8 cellular contexts compared by ENCODE assay signal in genomic region chr14:69711471-69712216, GRCh38. TPM values are rescaled to one million over a fixed set of nuclear protein-coding genes. Genes with fewer than 3 reads are reported as not detected.
DNase-seq lines count a peak whose midpoint lies in the region; ATAC-seq and TF ChIP-seq lines count a peak whose summit lies in the region.

No MANE protein-coding gene starts in this region.

- peaks cover 30% of the 10 kb centered on the region for H3K4me1 Mint-ChIP-seq in CD8-positive, alpha-beta T cell (ENCODE audit: low read depth)

- no peak overlapping the region for H3K4me3 ChIP-seq in CD8-positive, alpha-beta T cell (ENCODE audit: low read depth, low read length)
- H3K4me3 ChIP-seq in parathyroid adenoma (ENCODE audit: low read depth, low read length): no peak overlapping the region

- peaks cover 32% of the 10 kb centered on the region for H3K36me3 ChIP-seq in CD8-positive, alpha-beta T cell (ENCODE audit: insufficient read depth, low read length)
- no peaks in the 10 kb centered on the region for H3K36me3 ChIP-seq in parathyroid adenoma (ENCODE audit: control insufficient read depth, insufficient read depth, low read length)

- H2AFZ ChIP-seq in parathyroid adenoma: peak overlapping the region; percentile 52

- POLR2A ChIA-PET in CD8-positive, alpha-beta T cell (lab: Charles Lee): no interaction called here

- no peaks in the 10 kb centered on the region for H3K27me3 ChIP-seq in CD8-positive, alpha-beta T cell (ENCODE audit: insufficient read depth, low read length)
- H3K27me3 ChIP-seq in parathyroid adenoma (ENCODE audit: control insufficient read depth, insufficient read depth, low read length): no peaks in the 10 kb centered on the region

- no peak overlapping the region for H3K4me3 Mint-ChIP-seq in CD8-positive, alpha-beta T cell

- intact Hi-C loops in CD8-positive, alpha-beta T cell (cut with DNase I, micrococcal nuclease): no loop called here

- peaks cover 4% of the 10 kb centered on the region for H3K79me2 ChIP-seq in parathyroid adenoma

- ATAC-seq in CD8-positive, alpha-beta T cell: no peak
- no peak for ATAC-seq in GM19467 (IDR thresholded peaks at IDR 0.05; ENCODE audit: unreplicated experiment)
- no peak for ATAC-seq in HG02885 (IDR thresholded peaks at IDR 0.05; ENCODE audit: poor library complexity, unreplicated experiment)
- ATAC-seq in HG03565 (IDR thresholded peaks at IDR 0.05; ENCODE audit: unreplicated experiment): no peak

- H3K9me3 ChIP-seq in CD8-positive, alpha-beta T cell (ENCODE audit: low read length): no peaks in the 10 kb centered on the region
- no peaks in the 10 kb centered on the region for H3K9me3 ChIP-seq in parathyroid adenoma (ENCODE audit: control insufficient read depth, low read length)

- peaks cover 71% of the 10 kb centered on the region for H3K36me3 Mint-ChIP-seq in CD8-positive, alpha-beta T cell

- no peak overlapping the region for H3K27ac ChIP-seq in CD8-positive, alpha-beta T cell (ENCODE audit: low read depth, low read length)
- H3K27ac ChIP-seq in epithelial cell of prostate: peak overlapping the region; percentile 97
- peak overlapping the region; percentile 54 for H3K27ac ChIP-seq in parathyroid adenoma

- peak overlapping the region; percentile 52 for H3K4me2 ChIP-seq in parathyroid adenoma (ENCODE audit: low read length)

- peak overlapping the region; percentile 37 for H3K27ac Mint-ChIP-seq in CD8-positive, alpha-beta T cell

- peaks cover 19% of the 10 kb centered on the region for H3K4me1 ChIP-seq in CD8-positive, alpha-beta T cell (ENCODE audit: insufficient read depth, low read length)
- H3K4me1 ChIP-seq in parathyroid adenoma: peaks cover 22% of the 10 kb centered on the region

- TF ChIP-seq CTCF in CD8-positive, alpha-beta T cell (IDR thresholded peaks at IDR 0.05): no peak
- TF ChIP-seq CTCF in parathyroid adenoma (IDR thresholded peaks at IDR 0.05): no peak

- H3K9ac ChIP-seq in parathyroid adenoma: no peak overlapping the region

- no peak for DNase-seq in CD8-positive, alpha-beta T cell
- peak; percentile 98 to 99 for DNase-seq in NCI-H524 (lab: John Stamatoyannopoulos, UW)
- no peak for DNase-seq in epithelial cell of prostate (ENCODE audit: low read depth, low spot score)
- no peak for DNase-seq in NCI-H1092 (lab: John Stamatoyannopoulos, UW)

- CTCF ChIA-PET in CD8-positive, alpha-beta T cell (lab: Charles Lee): interaction anchor here (0.6 to 1.2 kb wide), 4 partner anchors 16 to 154 kb away, joined by 3 to 6 read pairs (median 4); no protein-coding TSS in a partner anchor

- H3K27me3 Mint-ChIP-seq in CD8-positive, alpha-beta T cell (ENCODE audit: low read depth): no peaks in the 10 kb centered on the region

- H3K9me3 Mint-ChIP-seq in CD8-positive, alpha-beta T cell: no peaks in the 10 kb centered on the region

RNA-seq across cellular contexts. Expression of gene SRSF5, which starts 55.3 kb away (rescaled TPM):
- 1,000 to 10,000 TPM; 1,544 to 1,597 TPM for total RNA-seq in CD8-positive, alpha-beta T cell

Comparison
In these comparisons a context has a peak if more than half of its experiments do, and no peak if none do; other contexts are left out.
1. DNase-seq: peak in NCI-H524 (2 of 2); none in CD8-positive, alpha-beta T cell (0 of 7), epithelial cell of prostate (single experiment) and NCI-H1092 (single experiment).